Comparison of ENCODE assay signal across 9 cellular contexts in the genomic region with DNA sequence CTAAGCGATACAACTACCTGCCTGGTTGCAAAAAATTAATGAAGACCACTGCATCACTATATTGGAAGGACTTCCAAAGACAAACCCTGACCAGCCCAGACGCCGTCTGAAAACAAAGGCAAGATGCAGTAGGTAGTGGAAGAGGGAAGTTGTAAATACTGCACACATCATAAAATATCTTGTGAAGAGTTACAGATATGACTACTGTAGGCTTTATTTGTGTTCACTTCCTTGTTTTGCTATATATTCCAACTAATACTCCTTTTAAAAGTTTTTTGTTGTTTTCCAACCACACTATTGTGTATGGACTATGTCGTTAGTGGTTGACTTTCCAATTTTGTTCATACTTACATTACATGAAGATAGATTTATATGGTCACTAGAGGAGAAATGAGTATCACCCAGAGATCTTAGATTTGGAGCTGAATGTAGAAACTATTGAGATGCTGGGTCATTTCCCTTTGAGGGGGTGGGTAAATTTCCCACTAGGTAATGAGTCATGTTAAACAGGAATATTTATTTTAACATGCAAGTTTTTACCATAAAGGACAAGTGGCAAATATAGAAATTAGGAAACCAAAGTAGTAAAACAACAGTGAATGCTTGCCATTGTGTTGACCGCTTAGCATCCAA. TPM values are rescaled to one million over a fixed set of nuclear protein-coding genes. Genes with fewer than 3 reads are reported as not detected.
DNase-seq lines count a peak whose midpoint lies in the region; ATAC-seq and TF ChIP-seq lines count a peak whose summit lies in the region.
"Had no signal": no experiment of that assay in that cellular context is flagged by ENCODE, and none has a peak within 500 bp of the region (broad histone marks: within the 10 kb centered on the region; RNA-seq: fewer than 3 reads in every experiment).

No MANE protein-coding gene starts in this region.

- CTCF ChIA-PET in activated CD8-positive, alpha-beta T cell treated with anti-CD3 and anti-CD28 coated beads for 36 hours (lab: Charles Lee), result interaction anchor here (1.7 kb wide), 1 partner anchor 56 kb away, joined by 5 read pairs; no protein-coding TSS in a partner anchor
- CTCF ChIA-PET in activated CD8-positive, alpha-beta T cell treated with anti-CD3 and anti-CD28 coated beads, Interleukin-2, amount 10 ng/mL, durations not matched to agents 7 days and 5 days (lab: Charles Lee), result no interaction called here
- CTCF ChIA-PET in CD4-positive, alpha-beta T cell (lab: Charles Lee), result no interaction called here

- no peaks in the 10 kb centered on the region for H3K27me3 ChIP-seq in H7 (ENCODE audit: control insufficient read depth, insufficient read depth, low read length)
- no peaks in the 10 kb centered on the region for H3K27me3 ChIP-seq in CD4-positive, alpha-beta T cell (ENCODE audit: control insufficient read depth, insufficient read depth, low read length)
- H3K27me3 ChIP-seq: uterus had no signal

- peak overlapping the region; percentile 81 for H3K27ac Mint-ChIP-seq in activated CD8-positive, alpha-beta T cell treated with anti-CD3 and anti-CD28 coated beads for 36 hours
- no peak overlapping the region for H3K27ac Mint-ChIP-seq in activated CD8-positive, alpha-beta T cell treated with anti-CD3 and anti-CD28 coated beads, Interleukin-2, amount 10 ng/mL, durations not matched to agents 7 days and 5 days
- peak overlapping the region; percentile 58 for H3K27ac Mint-ChIP-seq in stimulated activated effector memory CD8-positive, alpha-beta T cell treated with anti-CD3 and anti-CD28 coated beads, Interleukin-12 subunit alpha, Interleukin-12 subunit beta, amount 100 ng/mL, for 72 hours
- no peak overlapping the region for H3K27ac Mint-ChIP-seq in CD4-positive, alpha-beta T cell

- H3K27me3 Mint-ChIP-seq in activated CD8-positive, alpha-beta T cell treated with anti-CD3 and anti-CD28 coated beads for 36 hours, result no peaks in the 10 kb centered on the region
- H3K27me3 Mint-ChIP-seq in activated CD8-positive, alpha-beta T cell treated with anti-CD3 and anti-CD28 coated beads, Interleukin-2, amount 10 ng/mL, durations not matched to agents 7 days and 5 days (ENCODE audit: low read depth), result peaks cover 4% of the 10 kb centered on the region
- H3K27me3 Mint-ChIP-seq in CD4-positive, alpha-beta T cell, result no peaks in the 10 kb centered on the region

- TF ChIP-seq CTCF in activated CD8-positive, alpha-beta T cell treated with anti-CD3 and anti-CD28 coated beads for 36 hours (IDR thresholded peaks at IDR 0.05), result no peak
- TF ChIP-seq CTCF in VCaP (conservative IDR thresholded peaks at IDR 0.05), result no peak
- no peak for TF ChIP-seq CTCF in CD4-positive, alpha-beta T cell (IDR thresholded peaks at IDR 0.05)

- H3K9me3 ChIP-seq in CD4-positive, alpha-beta T cell (ENCODE audit: control insufficient read depth, low read length), result no peaks in the 10 kb centered on the region
- H3K9me3 ChIP-seq: uterus had no signal

- H3K27ac ChIP-seq in VCaP, result peak overlapping the region; percentile 51
- no peak overlapping the region for H3K27ac ChIP-seq in CD4-positive, alpha-beta T cell (ENCODE audit: low read depth, low read length)
- H3K27ac ChIP-seq: uterus had no signal

- H3K4me3 ChIP-seq in H7 (ENCODE audit: insufficient read depth, low read depth, low read length), result no peak overlapping the region
- H3K4me3 ChIP-seq: uterus had no signal

- no peaks in the 10 kb centered on the region for H3K36me3 ChIP-seq in H7 (replicated peaks; ENCODE audit: control insufficient read depth, insufficient read depth, low read length)
- H3K36me3 ChIP-seq: uterus had no signal

- DNase-seq in activated CD8-positive, alpha-beta T cell treated with anti-CD3 and anti-CD28 coated beads for 36 hours, result no peak
- no peak for DNase-seq in activated CD8-positive, alpha-beta T cell treated with anti-CD3 and anti-CD28 coated beads, Interleukin-2, amount 10 ng/mL, durations not matched to agents 7 days and 5 days
- no peak for DNase-seq in stimulated activated effector memory CD8-positive, alpha-beta T cell treated with anti-CD3 and anti-CD28 coated beads, Interleukin-12 subunit alpha, Interleukin-12 subunit beta, amount 100 ng/mL, for 72 hours (ENCODE audit: low spot score in 2 of 2)
- DNase-seq in H7, result no peak
- no peak for DNase-seq in CD4-positive, alpha-beta T cell

- POLR2A ChIA-PET in activated CD8-positive, alpha-beta T cell treated with anti-CD3 and anti-CD28 coated beads for 36 hours (lab: Charles Lee), result interaction anchor here (0.6 kb wide), 1 partner anchor 273 kb away, joined by 5 read pairs; no protein-coding TSS in a partner anchor
- POLR2A ChIA-PET in activated CD8-positive, alpha-beta T cell treated with anti-CD3 and anti-CD28 coated beads, Interleukin-2, amount 10 ng/mL, durations not matched to agents 7 days and 5 days (lab: Charles Lee), result no interaction called here
- POLR2A ChIA-PET in CD4-positive, alpha-beta T cell (lab: Charles Lee), result interaction anchor here (0.9 to 1.1 kb wide), 2 partner anchors 15 to 17 kb away, joined by 3 read pairs; a partner anchor contains a TSS

- intact Hi-C loops in activated CD8-positive, alpha-beta T cell treated with anti-CD3 and anti-CD28 coated beads for 36 hours (cut with micrococcal nuclease), result no loop called here
- intact Hi-C loops in CD4-positive, alpha-beta T cell (cut with DNase I, micrococcal nuclease), result no loop called here

- H3K36me3 Mint-ChIP-seq in activated CD8-positive, alpha-beta T cell treated with anti-CD3 and anti-CD28 coated beads for 36 hours (ENCODE audit: low read depth), result no peaks in the 10 kb centered on the region
- no peaks in the 10 kb centered on the region for H3K36me3 Mint-ChIP-seq in activated CD8-positive, alpha-beta T cell treated with anti-CD3 and anti-CD28 coated beads, Interleukin-2, amount 10 ng/mL, durations not matched to agents 7 days and 5 days (ENCODE audit: low read depth)
- no peaks in the 10 kb centered on the region for H3K36me3 Mint-ChIP-seq in stimulated activated effector memory CD8-positive, alpha-beta T cell treated with anti-CD3 and anti-CD28 coated beads, Interleukin-12 subunit alpha, Interleukin-12 subunit beta, amount 100 ng/mL, for 72 hours
- no peaks in the 10 kb centered on the region for H3K36me3 Mint-ChIP-seq in CD4-positive, alpha-beta T cell (ENCODE audit: low read depth)

- H3K4me3 Mint-ChIP-seq in activated CD8-positive, alpha-beta T cell treated with anti-CD3 and anti-CD28 coated beads for 36 hours, result no peak overlapping the region
- H3K4me3 Mint-ChIP-seq in activated CD8-positive, alpha-beta T cell treated with anti-CD3 and anti-CD28 coated beads, Interleukin-2, amount 10 ng/mL, durations not matched to agents 7 days and 5 days, result no peak overlapping the region
- no peak overlapping the region for H3K4me3 Mint-ChIP-seq in stimulated activated effector memory CD8-positive, alpha-beta T cell treated with anti-CD3 and anti-CD28 coated beads, Interleukin-12 subunit alpha, Interleukin-12 subunit beta, amount 100 ng/mL, for 72 hours
- no peak overlapping the region for H3K4me3 Mint-ChIP-seq in CD4-positive, alpha-beta T cell

- ATAC-seq in activated CD8-positive, alpha-beta T cell treated with anti-CD3 and anti-CD28 coated beads for 36 hours, result peak; percentile 56
- no peak for ATAC-seq in activated CD8-positive, alpha-beta T cell treated with anti-CD3 and anti-CD28 coated beads, Interleukin-2, amount 10 ng/mL, durations not matched to agents 7 days and 5 days
- ATAC-seq in HG02885 (IDR thresholded peaks at IDR 0.05; ENCODE audit: poor library complexity, unreplicated experiment) (peak; percentile 92), GM18907 (IDR thresholded peaks at IDR 0.05; ENCODE audit: unreplicated experiment) (no peak)
- ATAC-seq in stimulated activated effector memory CD8-positive, alpha-beta T cell treated with anti-CD3 and anti-CD28 coated beads, Interleukin-12 subunit alpha, Interleukin-12 subunit beta, amount 100 ng/mL, for 72 hours, result peak; percentile 81
- no peak for ATAC-seq in CD4-positive, alpha-beta T cell (ENCODE audit: poor library complexity)

- H3K9me3 Mint-ChIP-seq in activated CD8-positive, alpha-beta T cell treated with anti-CD3 and anti-CD28 coated beads for 36 hours, result peaks cover 2% of the 10 kb centered on the region
- no peaks in the 10 kb centered on the region for H3K9me3 Mint-ChIP-seq in activated CD8-positive, alpha-beta T cell treated with anti-CD3 and anti-CD28 coated beads, Interleukin-2, amount 10 ng/mL, durations not matched to agents 7 days and 5 days (ENCODE audit: insufficient read depth)
- H3K9me3 Mint-ChIP-seq in stimulated activated effector memory CD8-positive, alpha-beta T cell treated with anti-CD3 and anti-CD28 coated beads, Interleukin-12 subunit alpha, Interleukin-12 subunit beta, amount 100 ng/mL, for 72 hours, result no peaks in the 10 kb centered on the region
- no peaks in the 10 kb centered on the region for H3K9me3 Mint-ChIP-seq in CD4-positive, alpha-beta T cell

- H3K4me1 Mint-ChIP-seq in activated CD8-positive, alpha-beta T cell treated with anti-CD3 and anti-CD28 coated beads for 36 hours (ENCODE audit: low read depth), result peaks cover 22% of the 10 kb centered on the region
- no peaks in the 10 kb centered on the region for H3K4me1 Mint-ChIP-seq in activated CD8-positive, alpha-beta T cell treated with anti-CD3 and anti-CD28 coated beads, Interleukin-2, amount 10 ng/mL, durations not matched to agents 7 days and 5 days (ENCODE audit: low read depth)
- H3K4me1 Mint-ChIP-seq in stimulated activated effector memory CD8-positive, alpha-beta T cell treated with anti-CD3 and anti-CD28 coated beads, Interleukin-12 subunit alpha, Interleukin-12 subunit beta, amount 100 ng/mL, for 72 hours, result peaks cover 19% of the 10 kb centered on the region
- peaks cover 15% of the 10 kb centered on the region for H3K4me1 Mint-ChIP-seq in CD4-positive, alpha-beta T cell (ENCODE audit: low read depth)

RNA-seq across cellular contexts. Expression of a gene that starts 16.6 kb away (rescaled TPM):
- total RNA-seq in activated CD8-positive, alpha-beta T cell treated with anti-CD3 and anti-CD28 coated beads for 36 hours, result under 1 TPM; 0.11 to 0.22 TPM
- under 1 TPM; 0.37 to 0.65 TPM for total RNA-seq in activated CD8-positive, alpha-beta T cell treated with anti-CD3 and anti-CD28 coated beads, Interleukin-2, amount 10 ng/mL, durations not matched to agents 7 days and 5 days
- not detected in 2 replicates for total RNA-seq in H7 (2014; rRNA removed; shearing (Covaris generic))
- under 1 TPM; 0.17 to 0.19 TPM for total RNA-seq in CD4-positive, alpha-beta T cell

Comparison
In these comparisons a context has a peak if more than half of its experiments do, and no peak if none do; other contexts are left out.
1. ATAC-seq: peak in activated CD8-positive, alpha-beta T cell treated with anti-CD3 and anti-CD28 coated beads for 36 hours (single experiment), HG02885 (single experiment) and stimulated activated effector memory CD8-positive, alpha-beta T cell treated with anti-CD3 and anti-CD28 coated beads, Interleukin-12 subunit alpha, Interleukin-12 subunit beta, amount 100 ng/mL, for 72 hours (single experiment); none in activated CD8-positive, alpha-beta T cell treated with anti-CD3 and anti-CD28 coated beads, Interleukin-2, amount 10 ng/mL, durations not matched to agents 7 days and 5 days (single experiment), CD4-positive, alpha-beta T cell (single experiment) and GM18907 (single experiment).
2. H3K27ac Mint-ChIP-seq: peak in activated CD8-positive, alpha-beta T cell treated with anti-CD3 and anti-CD28 coated beads for 36 hours (single experiment) and stimulated activated effector memory CD8-positive, alpha-beta T cell treated with anti-CD3 and anti-CD28 coated beads, Interleukin-12 subunit alpha, Interleukin-12 subunit beta, amount 100 ng/mL, for 72 hours (single experiment); none in activated CD8-positive, alpha-beta T cell treated with anti-CD3 and anti-CD28 coated beads, Interleukin-2, amount 10 ng/mL, durations not matched to agents 7 days and 5 days (single experiment) and CD4-positive, alpha-beta T cell (single experiment).